Comparison of ENCODE assay signal across 8 cellular contexts in the genomic region with DNA sequence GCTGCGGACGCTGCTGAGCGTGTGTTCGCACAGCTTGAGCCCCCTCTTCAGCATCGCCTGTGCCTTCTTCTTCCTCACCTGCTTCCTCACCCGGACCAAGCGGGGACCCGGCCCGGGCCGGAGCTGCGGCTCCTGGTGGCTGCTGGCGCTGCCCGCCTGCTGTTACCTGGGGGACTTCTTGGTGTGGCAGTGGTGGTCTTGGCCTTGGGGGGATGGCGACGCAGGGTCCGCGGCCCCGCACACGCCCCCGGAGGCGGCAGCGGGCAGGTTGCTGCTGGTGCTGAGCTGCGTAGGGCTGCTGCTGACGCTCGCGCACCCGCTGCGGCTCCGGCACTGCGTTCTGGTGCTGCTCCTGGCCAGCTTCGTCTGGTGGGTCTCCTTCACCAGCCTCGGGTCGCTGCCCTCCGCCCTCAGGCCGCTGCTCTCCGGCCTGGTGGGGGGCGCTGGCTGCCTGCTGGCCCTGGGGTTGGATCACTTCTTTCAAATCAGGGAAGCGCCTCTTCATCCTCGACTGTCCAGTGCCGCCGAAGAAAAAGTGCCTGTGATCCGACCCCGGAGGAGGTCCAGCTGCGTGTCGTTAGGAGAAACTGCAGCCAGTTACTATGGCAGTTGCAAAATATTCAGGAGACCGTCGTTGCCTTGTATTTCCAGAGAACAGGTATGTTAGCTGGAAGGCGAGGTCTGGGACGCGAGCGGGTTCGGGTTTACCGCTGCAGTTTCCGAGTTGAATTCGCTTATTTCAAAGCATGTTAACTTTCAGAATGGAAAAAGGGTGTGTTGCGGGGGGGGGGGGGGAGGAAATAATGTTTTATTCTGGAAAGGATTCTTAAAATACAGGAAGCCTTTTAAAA. TPM values are rescaled to one million over a fixed set of nuclear protein-coding genes. Genes with fewer than 3 reads are reported as not detected.
DNase-seq lines count a peak whose midpoint lies in the region; ATAC-seq and TF ChIP-seq lines count a peak whose summit lies in the region.

No MANE protein-coding gene starts in this region.

- H3K36me3 Mint-ChIP-seq in glutamatergic neuron (ENCODE audit: unreplicated experiment): peaks cover 4% of the 10 kb centered on the region

- no peaks in the 10 kb centered on the region for H3K79me2 ChIP-seq in PC-9 (ENCODE audit: low read depth)
- H3K79me2 ChIP-seq in trophoblast cell (ENCODE audit: control insufficient read depth, insufficient read depth, low read length, poor library complexity): peaks cover 5% of the 10 kb centered on the region

- H2AFZ ChIP-seq in PC-9 (peak overlapping the region; percentile 92), trophoblast cell (ENCODE audit: insufficient read depth, low read length, poor library complexity) (peak overlapping the region; percentile 86)

- H3K9me2 ChIP-seq in PC-9 (ENCODE audit: insufficient read depth): no peaks in the 10 kb centered on the region

- H3K36me3 ChIP-seq in PC-9 (ENCODE audit: low read depth) (no peaks in the 10 kb centered on the region), trophoblast cell (ENCODE audit: control insufficient read depth in 1 of 2, insufficient read depth in 2 of 2, low read length in 2 of 2) (no peaks in the 10 kb centered on the region)

- CTCF ChIA-PET in AG04449 (lab: Yijun Ruan, JAX): interaction anchor here (0.6 kb wide), 1 partner anchor 56 kb away, joined by 3 read pairs; no protein-coding TSS in a partner anchor
- CTCF ChIA-PET in PC-9 (lab: Charles Lee): no interaction called here

- H4K20me1 ChIP-seq in PC-9 (ENCODE audit: insufficient read depth): no peaks in the 10 kb centered on the region

- H3K27ac ChIP-seq in PC-9 (no peak overlapping the region), trophoblast cell (ENCODE audit: low read depth, low read length) (no peak overlapping the region)

- H3K79me1 ChIP-seq in trophoblast cell (ENCODE audit: low read length): peaks cover 8% of the 10 kb centered on the region

- H3K4me1 ChIP-seq in PC-9 (replicated peaks; ENCODE audit: insufficient read depth): no peaks in the 10 kb centered on the region
- peaks cover 0 to 5% of the 10 kb centered on the region in 2 experiments for H3K4me1 ChIP-seq in trophoblast cell (ENCODE audit: control insufficient read depth in 1 of 2, insufficient read depth in 2 of 2, low read length in 2 of 2)

- H3K27me3 Mint-ChIP-seq in glutamatergic neuron (ENCODE audit: unreplicated experiment): peaks cover 5% of the 10 kb centered on the region

- H3K4ac ChIP-seq in trophoblast cell (ENCODE audit: low read depth, low read length): no peak overlapping the region

- no peak overlapping the region for H4K8ac ChIP-seq in trophoblast cell (ENCODE audit: low read depth, low read length)

- no peaks in the 10 kb centered on the region for H3F3A ChIP-seq in PC-9 (ENCODE audit: insufficient read depth, low read depth)

- H3K9me3 Mint-ChIP-seq in glutamatergic neuron (ENCODE audit: unreplicated experiment): peaks cover 2% of the 10 kb centered on the region

- H3K9me3 ChIP-seq in PC-9 (ENCODE audit: insufficient read depth, low read depth): no peaks in the 10 kb centered on the region
- no peaks in the 10 kb centered on the region for H3K9me3 ChIP-seq in trophoblast cell (ENCODE audit: insufficient read depth, low read depth, low read length)

- H3K27me3 ChIP-seq in PC-9 (ENCODE audit: insufficient read depth, low read depth) (peaks cover 13% of the 10 kb centered on the region), trophoblast cell (ENCODE audit: insufficient read depth, low read length) (peaks cover 3% of the 10 kb centered on the region)

- no peak overlapping the region for H3K23ac ChIP-seq in trophoblast cell (ENCODE audit: low read length)

- BruUV-seq in PC-9 (replicated peaks; lab: Mats Ljungman, UMichigan): no TSS peak

- no peak overlapping the region for H4K12ac ChIP-seq in trophoblast cell (ENCODE audit: low read depth, low read length)

- no peak overlapping the region for H2BK12ac ChIP-seq in trophoblast cell (ENCODE audit: low read length)

- no peak overlapping the region for H2AK5ac ChIP-seq in trophoblast cell (ENCODE audit: low read length)

- peaks cover 5% of the 10 kb centered on the region for H3K4me1 Mint-ChIP-seq in glutamatergic neuron (ENCODE audit: low read depth, unreplicated experiment)

- H2BK120ac ChIP-seq in trophoblast cell (ENCODE audit: insufficient read depth, low read length, poor library complexity): no peak overlapping the region

- H3K14ac ChIP-seq in trophoblast cell (ENCODE audit: low read length): peak overlapping the region; percentile 54

- intact Hi-C loops in PC-9 (cut with micrococcal nuclease; ENCODE audit: unreplicated experiment): no loop called here

- peak overlapping the region; percentile 84 for H3K4me3 Mint-ChIP-seq in glutamatergic neuron (ENCODE audit: unreplicated experiment)

- peak overlapping the region; percentile 90 for H3K4me2 ChIP-seq in PC-9
- H3K4me2 ChIP-seq in trophoblast cell (ENCODE audit: low read length): peak overlapping the region; percentile 99

- peak overlapping the region; percentile 73 for H3K9ac ChIP-seq in trophoblast cell (ENCODE audit: low read length)

- peak overlapping the region; percentile 48 for H3K27ac Mint-ChIP-seq in glutamatergic neuron (ENCODE audit: unreplicated experiment)

- no peak for DNase-seq in AG04449 (ENCODE audit: low read depth, low spot score)
- no peak for DNase-seq in PC-9
- DNase-seq in activated gamma-delta T cell treated with Interleukin-2 at 50 U/mL for 16 hours: peak; percentile 7
- DNase-seq in glutamatergic neuron: peak; percentile 72
- DNase-seq in trophoblast cell: peak; percentile 21 to 50
- no peak for DNase-seq in NOMO-1 treated with DMSO at 0.1 percent for 48 hours (lab: John Stamatoyannopoulos, UW; ENCODE audit: unreplicated experiment)

- no peak overlapping the region for H4K91ac ChIP-seq in trophoblast cell (ENCODE audit: low read depth, low read length)

- peak; percentile 32 for ATAC-seq in GM18858 (IDR thresholded peaks at IDR 0.05; ENCODE audit: unreplicated experiment)
- ATAC-seq in HG03095 (IDR thresholded peaks at IDR 0.05; ENCODE audit: unreplicated experiment): peak; percentile 34

- no peak overlapping the region for H2BK5ac ChIP-seq in trophoblast cell (ENCODE audit: low read depth, low read length, poor library complexity)

- WGBS in trophoblast cell (ENCODE audit: extremely low coverage, insufficient coverage, insufficient read length): no CpG with 5 or more reads among the region's 56 CpGs

- H3K18ac ChIP-seq in trophoblast cell (ENCODE audit: low read length): peak overlapping the region; percentile 67

- POLR2A ChIA-PET in AG04449 (lab: Yijun Ruan, JAX) (interaction anchor here (0.7 kb wide), 1 partner anchor 128 kb away, joined by 3 read pairs; no protein-coding TSS in a partner anchor), PC-9 (lab: Charles Lee; ENCODE audit: unreplicated experiment) (no interaction called here)

- TF ChIP-seq CTCF in AG04449 (IDR thresholded peaks at IDR 0.05; ENCODE audit: insufficient read depth, low read length, missing control alignments) (no peak), PC-9 (conservative IDR thresholded peaks at IDR 0.05) (no peak), glutamatergic neuron (IDR thresholded peaks at IDR 0.05; ENCODE audit: partially characterized antibody, unreplicated experiment) (peak; percentile 22)

- H3K4me3 ChIP-seq in AG04449 (ENCODE audit: low read depth, low read length) (peak overlapping the region; percentile 59), PC-9 (peak overlapping the region; percentile 75), trophoblast cell (ENCODE audit: low read depth, low read length) (peak overlapping the region; percentile 91)

RNA-seq across cellular contexts. Expression of a gene that starts 1.0 kb away (rescaled TPM):
- total RNA-seq in PC-9 (2021): not detected in 2 replicates
- 14.1 TPM for total RNA-seq in glutamatergic neuron (ENCODE audit: unreplicated experiment)
- 4.3 and 5.1 TPM in 2 replicates for polyA plus RNA-seq in trophoblast cell (2013)

Comparison
In these comparisons a context has a peak if more than half of its experiments do, and no peak if none do; other contexts are left out.
1. DNase-seq: peak in activated gamma-delta T cell treated with Interleukin-2 at 50 U/mL for 16 hours (single experiment), glutamatergic neuron (single experiment) and trophoblast cell (2 of 2); none in AG04449 (single experiment), PC-9 (0 of 2) and NOMO-1 treated with DMSO at 0.1 percent for 48 hours (single experiment).
2. RNA of a gene that starts 1.0 kb away (total RNA-seq): 14.1 TPM in glutamatergic neuron (single experiment); not detected in PC-9; every median in the first group is over 10 times any median in the second.
3. Peak in every context shown above with its lines, with median percentiles within 50 percentile points of each other: H3K4me3 ChIP-seq.